In the genomic region with DNA sequence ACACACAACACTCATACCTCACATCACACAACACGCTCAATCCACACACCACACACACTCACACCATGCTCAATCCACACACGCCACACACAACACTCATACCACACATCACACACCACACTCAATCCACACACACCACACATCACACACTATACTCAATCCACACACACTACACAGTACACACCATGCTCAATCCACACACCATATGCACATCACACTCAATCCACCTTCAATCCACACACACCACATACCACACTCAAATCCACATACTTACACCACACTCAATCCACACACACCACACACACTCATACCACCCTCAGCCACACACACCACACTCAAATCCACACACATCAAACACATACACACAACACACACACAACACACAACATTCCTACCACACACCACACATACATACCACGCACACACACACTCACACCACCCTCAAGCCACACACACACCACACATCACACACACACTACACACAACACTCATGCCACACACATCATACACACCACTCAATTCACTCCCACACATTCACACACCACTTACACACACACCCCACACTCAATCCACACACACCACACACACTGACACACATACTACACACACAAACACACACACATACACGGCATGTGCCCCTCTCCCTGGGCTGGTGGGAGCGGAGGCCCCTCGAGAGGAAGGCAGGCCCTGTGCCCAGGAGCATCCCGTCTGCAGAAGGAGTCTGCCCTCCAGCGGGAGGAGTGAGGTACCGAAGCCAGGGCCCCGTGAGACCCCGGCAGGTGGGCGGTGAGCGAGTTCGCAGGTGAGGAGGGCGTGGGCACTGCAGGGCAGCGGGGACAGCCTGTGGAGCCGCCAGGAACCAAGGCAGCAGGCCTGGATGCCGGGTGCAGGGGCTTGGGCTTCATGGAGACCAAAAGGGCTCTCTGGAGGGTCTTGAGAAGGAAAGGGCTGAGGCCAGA, we compare ENCODE assay signal across 1 cellular context.
TF ChIP-seq lines count a peak whose summit lies in the region.

No MANE protein-coding gene starts in this region.

TF ChIP-seq in HepG2, 621 proteins besides CTCF, POLR2A, EP300 and RAD21 (continued from another document):
- TF ChIP-seq, protein P1, sequence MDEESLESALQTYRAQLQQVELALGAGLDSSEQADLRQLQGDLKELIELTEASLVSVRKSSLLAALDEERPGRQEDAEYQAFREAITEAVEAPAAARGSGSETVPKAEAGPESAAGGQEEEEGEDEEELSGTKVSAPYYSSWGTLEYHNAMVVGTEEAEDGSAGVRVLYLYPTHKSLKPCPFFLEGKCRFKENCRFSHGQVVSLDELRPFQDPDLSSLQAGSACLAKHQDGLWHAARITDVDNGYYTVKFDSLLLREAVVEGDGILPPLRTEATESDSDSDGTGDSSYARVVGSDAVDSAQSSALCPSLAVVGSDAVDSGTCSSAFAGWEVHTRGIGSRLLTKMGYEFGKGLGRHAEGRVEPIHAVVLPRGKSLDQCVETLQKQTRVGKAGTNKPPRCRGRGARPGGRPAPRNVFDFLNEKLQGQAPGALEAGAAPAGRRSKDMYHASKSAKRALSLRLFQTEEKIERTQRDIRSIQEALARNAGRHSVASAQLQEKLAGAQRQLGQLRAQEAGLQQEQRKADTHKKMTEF (CRISPR knock-in tag; IDR thresholded peaks at IDR 0.05), result no peak
- TF ChIP-seq, protein P2, sequence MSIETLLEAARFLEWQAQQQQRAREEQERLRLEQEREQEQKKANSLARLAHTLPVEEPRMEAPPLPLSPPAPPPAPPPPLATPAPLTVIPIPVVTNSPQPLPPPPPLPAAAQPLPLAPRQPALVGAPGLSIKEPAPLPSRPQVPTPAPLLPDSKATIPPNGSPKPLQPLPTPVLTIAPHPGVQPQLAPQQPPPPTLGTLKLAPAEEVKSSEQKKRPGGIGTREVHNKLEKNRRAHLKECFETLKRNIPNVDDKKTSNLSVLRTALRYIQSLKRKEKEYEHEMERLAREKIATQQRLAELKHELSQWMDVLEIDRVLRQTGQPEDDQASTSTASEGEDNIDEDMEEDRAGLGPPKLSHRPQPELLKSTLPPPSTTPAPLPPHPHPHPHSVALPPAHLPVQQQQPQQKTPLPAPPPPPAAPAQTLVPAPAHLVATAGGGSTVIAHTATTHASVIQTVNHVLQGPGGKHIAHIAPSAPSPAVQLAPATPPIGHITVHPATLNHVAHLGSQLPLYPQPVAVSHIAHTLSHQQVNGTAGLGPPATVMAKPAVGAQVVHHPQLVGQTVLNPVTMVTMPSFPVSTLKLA (IDR thresholded peaks at IDR 0.05), result 0 out of 2 replicates have a peak, but pooled peaks have one; percentile 3
- TF ChIP-seq ZNF713 (CRISPR knock-in tag; IDR thresholded peaks at IDR 0.05) (no peak), GLI4 (CRISPR knock-in tag; IDR thresholded peaks at IDR 0.05; ENCODE audit: borderline replicate concordance) (no peak), ZNF775 (CRISPR knock-in tag; IDR thresholded peaks at IDR 0.05; ENCODE audit: borderline replicate concordance) (no peak), NCOA5 (CRISPR knock-in tag; IDR thresholded peaks at IDR 0.05) (no peak), ZC3H4 (CRISPR knock-in tag; IDR thresholded peaks at IDR 0.05; ENCODE audit: borderline replicate concordance) (no peak)
- TF ChIP-seq, protein P3, sequence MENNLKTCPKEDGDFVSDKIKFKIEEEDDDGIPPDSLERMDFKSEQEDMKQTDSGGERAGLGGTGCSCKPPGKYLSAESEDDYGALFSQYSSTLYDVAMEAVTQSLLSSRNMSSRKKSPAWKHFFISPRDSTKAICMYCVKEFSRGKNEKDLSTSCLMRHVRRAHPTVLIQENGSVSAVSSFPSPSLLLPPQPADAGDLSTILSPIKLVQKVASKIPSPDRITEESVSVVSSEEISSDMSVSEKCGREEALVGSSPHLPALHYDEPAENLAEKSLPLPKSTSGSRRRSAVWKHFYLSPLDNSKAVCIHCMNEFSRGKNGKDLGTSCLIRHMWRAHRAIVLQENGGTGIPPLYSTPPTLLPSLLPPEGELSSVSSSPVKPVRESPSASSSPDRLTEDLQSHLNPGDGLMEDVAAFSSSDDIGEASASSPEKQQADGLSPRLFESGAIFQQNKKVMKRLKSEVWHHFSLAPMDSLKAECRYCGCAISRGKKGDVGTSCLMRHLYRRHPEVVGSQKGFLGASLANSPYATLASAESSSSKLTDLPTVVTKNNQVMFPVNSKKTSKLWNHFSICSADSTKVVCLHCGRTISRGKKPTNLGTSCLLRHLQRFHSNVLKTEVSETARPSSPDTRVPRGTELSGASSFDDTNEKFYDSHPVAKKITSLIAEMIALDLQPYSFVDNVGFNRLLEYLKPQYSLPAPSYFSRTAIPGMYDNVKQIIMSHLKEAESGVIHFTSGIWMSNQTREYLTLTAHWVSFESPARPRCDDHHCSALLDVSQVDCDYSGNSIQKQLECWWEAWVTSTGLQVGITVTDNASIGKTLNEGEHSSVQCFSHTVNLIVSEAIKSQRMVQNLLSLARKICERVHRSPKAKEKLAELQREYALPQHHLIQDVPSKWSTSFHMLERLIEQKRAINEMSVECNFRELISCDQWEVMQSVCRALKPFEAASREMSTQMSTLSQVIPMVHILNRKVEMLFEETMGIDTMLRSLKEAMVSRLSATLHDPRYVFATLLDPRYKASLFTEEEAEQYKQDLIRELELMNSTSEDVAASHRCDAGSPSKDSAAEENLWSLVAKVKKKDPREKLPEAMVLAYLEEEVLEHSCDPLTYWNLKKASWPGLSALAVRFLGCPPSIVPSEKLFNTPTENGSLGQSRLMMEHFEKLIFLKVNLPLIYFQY (CRISPR knock-in tag; IDR thresholded peaks at IDR 0.05; ENCODE audit: borderline replicate concordance), result no peak
- TF ChIP-seq, protein P4, sequence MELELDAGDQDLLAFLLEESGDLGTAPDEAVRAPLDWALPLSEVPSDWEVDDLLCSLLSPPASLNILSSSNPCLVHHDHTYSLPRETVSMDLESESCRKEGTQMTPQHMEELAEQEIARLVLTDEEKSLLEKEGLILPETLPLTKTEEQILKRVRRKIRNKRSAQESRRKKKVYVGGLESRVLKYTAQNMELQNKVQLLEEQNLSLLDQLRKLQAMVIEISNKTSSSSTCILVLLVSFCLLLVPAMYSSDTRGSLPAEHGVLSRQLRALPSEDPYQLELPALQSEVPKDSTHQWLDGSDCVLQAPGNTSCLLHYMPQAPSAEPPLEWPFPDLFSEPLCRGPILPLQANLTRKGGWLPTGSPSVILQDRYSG (CRISPR knock-in tag; IDR thresholded peaks at IDR 0.05), result no peak
TF ChIP-seq in HepG2: peak in this region for 27.
